ENCODE assay signal across 28 cellular contexts in the genomic region with DNA sequence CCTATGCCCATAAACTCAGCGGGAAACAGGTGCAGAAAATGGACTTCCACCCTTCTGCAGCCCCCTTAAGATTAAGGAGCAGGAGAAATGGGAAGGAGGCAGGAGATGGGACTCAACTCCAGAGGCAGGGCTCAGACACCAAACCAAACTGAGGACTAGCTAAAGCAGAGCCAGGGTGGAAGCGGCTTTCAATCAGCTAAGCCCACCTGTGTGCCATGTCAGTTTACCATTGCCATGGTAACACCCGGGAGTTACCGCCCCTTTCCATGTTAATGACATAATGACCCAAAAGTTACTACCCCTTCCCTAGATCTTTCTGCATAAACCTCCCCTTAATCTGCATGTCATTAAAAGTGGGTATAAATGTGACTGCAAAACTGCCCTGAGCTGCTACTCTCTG.
"Had no signal": no experiment of that assay in that cellular context is flagged by ENCODE, and none has a peak within 500 bp of the region (broad histone marks: within the 10 kb centered on the region; RNA-seq: fewer than 3 reads in every experiment).

No MANE protein-coding gene starts in this region.

- H3K27me3 Mint-ChIP-seq: activated CD4-positive, alpha-beta T cell treated with anti-CD3 and anti-CD28 coated beads, Interleukin-2, amount 10 ng/mL, durations not matched to agents 7 days and 5 days had no signal

- H3K4me2 ChIP-seq: SK-N-SH had no signal

- H3K4me3 ChIP-seq: body of pancreas, breast epithelium, SJSA1 had no signal

- H3K4me1 Mint-ChIP-seq: activated CD4-positive, alpha-beta T cell treated with anti-CD3 and anti-CD28 coated beads for 36 hours; activated CD4-positive, alpha-beta T cell treated with anti-CD3 and anti-CD28 coated beads, Interleukin-2, amount 10 ng/mL, durations not matched to agents 7 days and 5 days; activated naive CD4-positive, alpha-beta T cell treated with anti-CD3 and anti-CD28 coated beads, Interleukin-2, amount 50 U/mL, for 24 hours; activated naive CD8-positive, alpha-beta T cell treated with anti-CD3 and anti-CD28 coated beads, Interleukin-2, amount 10 ng/mL, durations not matched to agents 7 days and 5 days had no signal

- H3K9me3 ChIP-seq: body of pancreas, breast epithelium, SJSA1, SK-N-SH had no signal

- DNase-seq: activated CD4-positive, alpha-beta T cell treated with anti-CD3 and anti-CD28 coated beads for 36 hours; activated CD4-positive, alpha-beta T cell treated with anti-CD3 and anti-CD28 coated beads, Interleukin-2, amount 10 ng/mL, durations not matched to agents 7 days and 5 days; activated CD4-positive, alpha-beta T cell treated with anti-CD3 and anti-CD28 coated beads, Interleukin-2, amount 50 U/mL, for 48 hours; activated CD8-positive, alpha-beta T cell treated with anti-CD3 and anti-CD28 coated beads, Interleukin-2, amount 10 ng/mL, durations not matched to agents 7 days and 5 days; activated gamma-delta T cell; activated naive CD4-positive, alpha-beta T cell treated with Interleukin-2 at 50 U/mL for 16 hours; activated naive CD8-positive, alpha-beta T cell treated with anti-CD3 and anti-CD28 coated beads, Interleukin-2, amount 10 ng/mL, durations not matched to agents 7 days and 5 days; activated T-cell treated with anti-CD3 and anti-CD28 coated beads, Interleukin-2, amount 50 U/mL, for 24 hours; amygdala; body of pancreas; KG1; NCI-H1105; NCI-H1436; NCI-H1694; NCI-H1930; NCI-H2081 treated with DMSO at 0.1 percent for 48 hours; NCI-H345; NCI-H524 treated with DMSO at 0.1 percent for 48 hours; SHP77 treated with DMSO at 0.1 percent for 48 hours; SK-N-SH had no signal

- H3K9me3 Mint-ChIP-seq: activated CD4-positive, alpha-beta T cell treated with anti-CD3 and anti-CD28 coated beads, Interleukin-2, amount 10 ng/mL, durations not matched to agents 7 days and 5 days; activated naive CD4-positive, alpha-beta T cell treated with anti-CD3 and anti-CD28 coated beads, Interleukin-2, amount 50 U/mL, for 24 hours; activated naive CD8-positive, alpha-beta T cell treated with anti-CD3 and anti-CD28 coated beads, Interleukin-2, amount 10 ng/mL, durations not matched to agents 7 days and 5 days; activated T-cell treated with anti-CD3 and anti-CD28 coated beads, Interleukin-2, amount 50 U/mL, for 24 hours; activated T-helper 2 cell treated with anti-CD3 and anti-CD28 coated beads, Interferon-gamma antibody, Interleukin-2, Interleukin-4, amounts not matched to agents 10 μg/mL and 5 μg/mL and 100 μg/mL, durations not matched to agents 14 hours and 24 hours and 36 hours; T-helper 1 cell treated with Interleukin-12 subunit alpha and Interleukin-12 subunit beta and Interleukin-4 antibody, amounts not matched to agents 30 μg/mL and 1 μg/mL, for 36 hours; T-helper 2 cell treated with Interferon-gamma antibody and Interleukin-4, amounts not matched to agents 5 μg/mL and 100 μg/mL, for 36 hours had no signal

- H3K4me3 Mint-ChIP-seq: activated CD4-positive, alpha-beta T cell treated with anti-CD3 and anti-CD28 coated beads for 36 hours; activated CD4-positive, alpha-beta T cell treated with anti-CD3 and anti-CD28 coated beads, Interleukin-2, amount 10 ng/mL, durations not matched to agents 7 days and 5 days; activated CD8-positive, alpha-beta T cell treated with anti-CD3 and anti-CD28 coated beads, Interleukin-2, amount 10 ng/mL, durations not matched to agents 7 days and 5 days; activated naive CD4-positive, alpha-beta T cell treated with anti-CD3 and anti-CD28 coated beads, Interleukin-2, amount 50 U/mL, for 24 hours; activated naive CD8-positive, alpha-beta T cell treated with anti-CD3 and anti-CD28 coated beads, Interleukin-2, amount 10 ng/mL, durations not matched to agents 7 days and 5 days; activated T-cell treated with anti-CD3 and anti-CD28 coated beads, Interleukin-2, amount 50 U/mL, for 24 hours; T-helper 1 cell treated with Interleukin-12 subunit alpha and Interleukin-12 subunit beta and Interleukin-4 antibody, amounts not matched to agents 30 μg/mL and 1 μg/mL, for 36 hours; T-helper 2 cell treated with Interferon-gamma antibody and Interleukin-4, amounts not matched to agents 5 μg/mL and 100 μg/mL, for 36 hours had no signal

- H3K27me3 ChIP-seq: body of pancreas had no signal

- ATAC-seq: activated CD4-positive, alpha-beta T cell treated with anti-CD3 and anti-CD28 coated beads for 36 hours; activated CD4-positive, CD25-positive, alpha-beta regulatory T cell treated with anti-CD3 and anti-CD28 coated beads, Interleukin-2, amount 50 U/mL, for 24 hours; activated CD8-positive, alpha-beta T cell treated with anti-CD3 and anti-CD28 coated beads, Interleukin-2, amount 10 ng/mL, durations not matched to agents 7 days and 5 days; body of pancreas; Panc1 had no signal

- H3K27ac Mint-ChIP-seq: activated CD4-positive, alpha-beta T cell treated with anti-CD3 and anti-CD28 coated beads for 36 hours; activated CD4-positive, alpha-beta T cell treated with anti-CD3 and anti-CD28 coated beads, Interleukin-2, amount 10 ng/mL, durations not matched to agents 7 days and 5 days; activated CD8-positive, alpha-beta T cell treated with anti-CD3 and anti-CD28 coated beads, Interleukin-2, amount 10 ng/mL, durations not matched to agents 7 days and 5 days; activated naive CD4-positive, alpha-beta T cell treated with anti-CD3 and anti-CD28 coated beads, Interleukin-2, amount 50 U/mL, for 24 hours; activated naive CD8-positive, alpha-beta T cell treated with anti-CD3 and anti-CD28 coated beads, Interleukin-2, amount 10 ng/mL, durations not matched to agents 7 days and 5 days; activated T-cell treated with anti-CD3 and anti-CD28 coated beads, Interleukin-2, amount 50 U/mL, for 24 hours; activated T-helper 2 cell treated with anti-CD3 and anti-CD28 coated beads, Interferon-gamma antibody, Interleukin-2, Interleukin-4, amounts not matched to agents 10 μg/mL and 5 μg/mL and 100 μg/mL, durations not matched to agents 14 hours and 24 hours and 36 hours; T-helper 1 cell treated with Interleukin-12 subunit alpha and Interleukin-12 subunit beta and Interleukin-4 antibody, amounts not matched to agents 30 μg/mL and 1 μg/mL, for 36 hours; T-helper 2 cell treated with Interferon-gamma antibody and Interleukin-4, amounts not matched to agents 5 μg/mL and 100 μg/mL, for 36 hours had no signal

- H3K27ac ChIP-seq: body of pancreas, breast epithelium, SJSA1 had no signal

- H3K36me3 Mint-ChIP-seq: activated naive CD4-positive, alpha-beta T cell treated with anti-CD3 and anti-CD28 coated beads, Interleukin-2, amount 50 U/mL, for 24 hours; activated naive CD8-positive, alpha-beta T cell treated with anti-CD3 and anti-CD28 coated beads, Interleukin-2, amount 10 ng/mL, durations not matched to agents 7 days and 5 days had no signal

- H3K4me1 ChIP-seq: body of pancreas, breast epithelium, SJSA1 had no signal

- H3K9ac ChIP-seq: SK-N-SH had no signal

- H3K9me2 ChIP-seq: SK-N-SH had no signal

- H3K36me3 ChIP-seq: breast epithelium, SJSA1 had no signal
